ENCODE assay signal across 22 cellular contexts in the genomic region with DNA sequence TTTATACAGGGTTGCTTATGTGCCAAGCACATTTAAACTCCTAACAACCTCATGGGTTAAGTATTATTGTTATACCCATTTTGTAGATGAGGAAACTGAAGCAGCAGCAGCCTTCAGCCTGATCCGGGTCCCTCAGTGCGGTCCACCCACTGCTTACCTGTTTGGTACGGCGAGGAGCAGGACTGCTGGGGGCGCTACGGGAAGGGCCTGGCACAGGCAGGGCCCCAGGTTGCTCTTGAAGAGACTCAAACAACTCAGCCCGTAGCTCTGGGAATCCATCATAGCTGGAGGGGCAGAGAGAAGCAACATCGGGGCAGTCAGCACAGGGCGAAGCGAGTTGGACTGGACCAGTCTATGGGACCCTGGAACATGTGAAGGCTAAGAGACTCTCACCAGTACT.
"Had no signal": no experiment of that assay in that cellular context is flagged by ENCODE, and none has a peak within 500 bp of the region (broad histone marks: within the 10 kb centered on the region; RNA-seq: fewer than 3 reads in every experiment).

No MANE protein-coding gene starts in this region.

- H3K9me3 Mint-ChIP-seq: immature natural killer cell, memory B cell, mesothelial cell of epicardium, natural killer cell, neural progenitor cell had no signal

- DNase-seq: effector memory CD4-positive, alpha-beta T cell; esophagus squamous epithelium; foreskin fibroblast; immature natural killer cell; left cardiac atrium; left ventricle myocardium inferior; lower lobe of right lung; natural killer cell; nucleus accumbens; psoas muscle; retina; stimulated activated CD4-positive, alpha-beta T cell treated with anti-CD3 and anti-CD28 coated beads, Interleukin-2, amount 100 ng/mL, for 24 hours; stimulated activated CD4-positive, alpha-beta T cell treated with anti-CD3 and anti-CD28 coated beads, Interleukin-4, amount 100 ng/mL, for 4 hours; stimulated activated naive CD4-positive, alpha-beta T cell treated with Interleukin-2 at 50 U/mL for 16 hours; trophoblast cell; uterus had no signal

- H3K4me1 Mint-ChIP-seq: mesothelial cell of epicardium, neural progenitor cell had no signal

- H3K27ac Mint-ChIP-seq: memory B cell, mesothelial cell of epicardium, neural progenitor cell had no signal

- H3K4me3 Mint-ChIP-seq: immature natural killer cell, memory B cell, mesothelial cell of epicardium, natural killer cell had no signal

- H2AFZ ChIP-seq: neural progenitor cell, parathyroid adenoma had no signal

- H3K9me3 ChIP-seq: esophagus squamous epithelium, left ventricle myocardium inferior, lower lobe of right lung, psoas muscle, right lobe of liver, uterus had no signal

- H3K4me3 ChIP-seq: esophagus squamous epithelium, left ventricle myocardium inferior, lower lobe of right lung, neural progenitor cell, psoas muscle, right lobe of liver, uterus had no signal

- H3K36me3 Mint-ChIP-seq: natural killer cell had no signal

- H3K27ac ChIP-seq: esophagus squamous epithelium, left ventricle myocardium inferior, lower lobe of right lung, neural progenitor cell, parathyroid adenoma, psoas muscle, right lobe of liver, uterus had no signal

- FAIRE-seq: keratinocyte had no signal

- H3K27me3 ChIP-seq: esophagus squamous epithelium, neural progenitor cell, right lobe of liver, uterus had no signal

- H3K4me2 ChIP-seq: neural progenitor cell had no signal

- H3K4me1 ChIP-seq: esophagus squamous epithelium, lower lobe of right lung, neural progenitor cell, parathyroid adenoma, psoas muscle, uterus had no signal

- H3K79me2 ChIP-seq: parathyroid adenoma had no signal

- H3K27me3 Mint-ChIP-seq: memory B cell had no signal

- H3K9ac ChIP-seq: neural progenitor cell, parathyroid adenoma had no signal

- ATAC-seq: left cardiac atrium, lower lobe of right lung, natural killer cell, psoas muscle, right lobe of liver had no signal

- H3K36me3 ChIP-seq: neural progenitor cell, uterus had no signal
